ENCODE assay signal across 14 cellular contexts in genomic region chr19:1362385-1363257, GRCh38. TPM values are rescaled to one million over a fixed set of nuclear protein-coding genes. Genes with fewer than 3 reads are reported as not detected.
DNase-seq lines count a peak whose midpoint lies in the region; ATAC-seq and TF ChIP-seq lines count a peak whose summit lies in the region.
"Had no signal": no experiment of that assay in that cellular context is flagged by ENCODE, and none has a peak within 500 bp of the region (broad histone marks: within the 10 kb centered on the region; RNA-seq: fewer than 3 reads in every experiment).

No MANE protein-coding gene starts in this region.

- intact Hi-C loops in heart right ventricle (cut with DNase I): loop anchor here in 3 of 10 donors (5.0 to 10.0 kb wide), 2 partner anchors 75 to 78 kb away; partner anchors contain the start of gene EFNA2 (in 3 of the 3)
- intact Hi-C loops in heart left ventricle (cut with DNase I): no loop called here

- peaks cover 46% of the 10 kb centered on the region for H3K4me1 Mint-ChIP-seq in stimulated activated naive CD8-positive, alpha-beta T cell treated with anti-CD3 and anti-CD28 coated beads, Interleukin-15, amount 100 ng/mL, for 72 hours

- H3K27ac Mint-ChIP-seq in stimulated activated naive CD8-positive, alpha-beta T cell treated with anti-CD3 and anti-CD28 coated beads, Interleukin-15, amount 100 ng/mL, for 72 hours: peak overlapping the region; percentile 48 to 52

- no peaks in the 10 kb centered on the region for H3K27me3 ChIP-seq in heart right ventricle
- H3K27me3 ChIP-seq in heart left ventricle: no peaks in the 10 kb centered on the region
- no peaks in the 10 kb centered on the region for H3K27me3 ChIP-seq in SJCRH30
- H3K27me3 ChIP-seq in fibroblast of lung (ENCODE audit: control insufficient read depth, insufficient read depth, low read length): no peaks in the 10 kb centered on the region
- H3K27me3 ChIP-seq: ascending aorta had no signal

- H3K4me3 ChIP-seq in heart right ventricle: peak overlapping the region in 1 of 10 donors; percentile 40
- H3K4me3 ChIP-seq in heart left ventricle: peak overlapping the region in 1 of 12 donors; percentile 48
- H3K4me3 ChIP-seq in SJCRH30: no peak overlapping the region; the same call in 1 of the 2 replicates
- no peak overlapping the region for H3K4me3 ChIP-seq in fibroblast of lung (replicated peaks in 1 of 4; ENCODE audit: control extremely low read depth in 1 of 4, insufficient read depth in 1 of 4, low read depth in 3 of 4, low read length in 4 of 4)

- 89 to 91% methylated on average over 43 of the region's 43 CpGs for WGBS in heart right ventricle, 2 donors
- WGBS in heart left ventricle, 4 donors: 86 to 93% (median 90%) methylated on average over 41 to 43 of the region's 43 CpGs

- peaks cover 2% of the 10 kb centered on the region for H3K79me2 ChIP-seq in fibroblast of lung (ENCODE audit: control insufficient read depth, insufficient read depth, low read length)

- no peaks in the 10 kb centered on the region for H3K27me3 Mint-ChIP-seq in stimulated activated naive CD8-positive, alpha-beta T cell treated with anti-CD3 and anti-CD28 coated beads, Interleukin-15, amount 100 ng/mL, for 72 hours

- peak overlapping the region; percentile 92 for H3K4me2 ChIP-seq in fibroblast of lung (ENCODE audit: extremely low read depth, insufficient read depth, low read length)

- H3K9ac ChIP-seq in fibroblast of lung (ENCODE audit: insufficient read depth, low read length): no peak overlapping the region

- H3K4me3 Mint-ChIP-seq in stimulated activated naive CD8-positive, alpha-beta T cell treated with anti-CD3 and anti-CD28 coated beads, Interleukin-15, amount 100 ng/mL, for 72 hours: peak overlapping the region; percentile 78 to 93

- no peak for TF ChIP-seq POLR2A in heart left ventricle (IDR thresholded peaks at IDR 0.05)

- TF ChIP-seq CTCF in heart right ventricle (IDR thresholded peaks at IDR 0.05): no peak
- TF ChIP-seq CTCF in heart left ventricle (IDR thresholded peaks at IDR 0.05): no peak
- no peak for TF ChIP-seq CTCF in fibroblast of lung (conservative IDR thresholded peaks at IDR 0.05 in 1 of 2, IDR thresholded peaks at IDR 0.05 in 1 of 2; ENCODE audit: low read depth in 1 of 2, low read length in 2 of 2)

- ATAC-seq in heart right ventricle (no peak), heart left ventricle (no peak), HG02938 (IDR thresholded peaks at IDR 0.05; ENCODE audit: unreplicated experiment) (no peak)
- ATAC-seq in stimulated activated naive CD8-positive, alpha-beta T cell treated with anti-CD3 and anti-CD28 coated beads, Interleukin-15, amount 100 ng/mL, for 72 hours: no peak

- H3K9me3 Mint-ChIP-seq in stimulated activated naive CD8-positive, alpha-beta T cell treated with anti-CD3 and anti-CD28 coated beads, Interleukin-15, amount 100 ng/mL, for 72 hours: no peaks in the 10 kb centered on the region

- no peaks in the 10 kb centered on the region for H4K20me1 ChIP-seq in fibroblast of lung (ENCODE audit: control insufficient read depth, extremely low read depth, insufficient read depth, low read length)

- H3K36me3 ChIP-seq in heart right ventricle (peaks cover 0 to 99% (median 39%) of the 10 kb centered on the region in 9 donors), heart left ventricle (peaks cover 0 to 94% (median 78%) of the 10 kb centered on the region in 9 donors), SJCRH30 (peaks cover 43% of the 10 kb centered on the region), fibroblast of lung (ENCODE audit: control insufficient read depth, insufficient read depth, low read length) (peaks cover 31% of the 10 kb centered on the region)

- H3K4me1 ChIP-seq in heart right ventricle: peaks cover 11 to 41% (median 25%) of the 10 kb centered on the region in 9 donors
- H3K4me1 ChIP-seq in heart left ventricle: peaks cover 0 to 44% (median 17%) of the 10 kb centered on the region in 12 donors
- peaks cover 16% of the 10 kb centered on the region for H3K4me1 ChIP-seq in SJCRH30
- peaks cover 19% of the 10 kb centered on the region for H3K4me1 ChIP-seq in fibroblast of lung (ENCODE audit: control insufficient read depth, extremely low read depth, insufficient read depth, low read length)

- H3K27ac ChIP-seq in heart right ventricle (peak overlapping the region in 6 of 10 donors; percentile 36 to 81 (median 59)), heart left ventricle (peak overlapping the region in 6 of 12 donors; percentile 37 to 86 (median 62)), SJCRH30 (peak overlapping the region; percentile 89), fibroblast of lung (ENCODE audit: insufficient read depth, low read length) (peak overlapping the region; percentile 16)
- H3K27ac ChIP-seq: VCaP had no signal

- H3K9me3 ChIP-seq in heart right ventricle (no peaks in the 10 kb centered on the region), heart left ventricle (no peaks in the 10 kb centered on the region), SJCRH30 (replicated peaks) (no peaks in the 10 kb centered on the region), fibroblast of lung (ENCODE audit: control insufficient read depth, insufficient read depth, low read depth, low read length) (no peaks in the 10 kb centered on the region)
- H3K9me3 ChIP-seq: ascending aorta had no signal

- no peak for DNase-seq in heart right ventricle
- no peak for DNase-seq in heart left ventricle
- no peak for DNase-seq in SJCRH30
- DNase-seq in fibroblast of lung (ENCODE audit: low read depth in 2 of 2): no peak
- no peak for DNase-seq in stimulated activated naive CD8-positive, alpha-beta T cell treated with anti-CD3 and anti-CD28 coated beads, Interleukin-15, amount 100 ng/mL, for 72 hours
- no peak for DNase-seq in putamen (ENCODE audit: low spot score)
- no peak for DNase-seq in NCI-H1092 treated with DMSO at 0.1 percent for 48 hours (lab: John Stamatoyannopoulos, UW)
- DNase-seq: NCI-H1436; NCI-H524; stimulated activated CD4-positive, alpha-beta T cell treated with anti-CD3 and anti-CD28 coated beads, Interleukin-4, amount 100 ng/mL, for 4 hours; stimulated activated naive CD4-positive, alpha-beta T cell treated with Interleukin-2 at 50 U/mL for 16 hours had no signal

- no peak overlapping the region for H2AFZ ChIP-seq in fibroblast of lung (ENCODE audit: low read length)

RNA-seq across cellular contexts. Expression of gene NDUFS7, which starts 21.1 kb away (rescaled TPM):
- 100 to 1,000 TPM; 248 to 446 (median 377) TPM for total RNA-seq in heart right ventricle
- polyA plus RNA-seq in heart right ventricle: 100 to 1,000 TPM; 307 to 498 TPM
- total RNA-seq in heart left ventricle: 100 to 1,000 TPM; 205 to 717 (median 336) TPM
- 100 to 1,000 TPM; 251 to 634 TPM for polyA plus RNA-seq in heart left ventricle
- 31.4 and 39.6 TPM in 2 replicates for total RNA-seq in SJCRH30 (2014; rRNA removed; shearing (Covaris generic))
- 55.0 and 71.2 TPM in 2 replicates for total RNA-seq in fibroblast of lung
- polyA plus RNA-seq in fibroblast of lung: 29.6 and 30.3 TPM in 2 replicates
- 62.7 and 110 TPM in 2 replicates for polyA plus RNA-seq in fibroblast of lung (2012)
- polyA minus RNA-seq in fibroblast of lung (ENCODE audit: low replicate concordance): 25.0 and 25.6 TPM in 2 replicates

RNA-seq across cellular contexts. Expression of gene GAMT, which starts 38.7 kb away (rescaled TPM):
- total RNA-seq in heart right ventricle (10 to 100 TPM; 53.4 to 89.2 (median 72.1) TPM), heart left ventricle (100 to 1,000 TPM in 1 of 9 donors, 10 to 100 TPM in 8; 35.9 to 167 (median 62.5) TPM), fibroblast of lung (31.1 and 44.1 TPM in 2 replicates)
- polyA plus RNA-seq in heart right ventricle (100 to 1,000 TPM in 1 of 2 donors, 10 to 100 TPM in 1; 30.8 to 260 TPM), heart left ventricle (100 to 1,000 TPM in 1 of 2 donors, 10 to 100 TPM in 1; 21.9 to 180 TPM), fibroblast of lung (20.0 and 32.6 TPM in 2 replicates)
- total RNA-seq in SJCRH30 (2014; rRNA removed; shearing (Covaris generic)): 13.7 and 15.2 TPM in 2 replicates
- polyA plus RNA-seq in fibroblast of lung (2012): 34.3 and 61.8 TPM in 2 replicates
- 69.4 and 75.2 TPM in 2 replicates for polyA minus RNA-seq in fibroblast of lung (ENCODE audit: low replicate concordance)

RNA-seq across cellular contexts. Expression of gene DAZAP1, which starts 44.8 kb away (rescaled TPM):
- total RNA-seq in heart right ventricle (100 to 1,000 TPM in 2 of 10 donors, 10 to 100 TPM in 8; 56.7 to 111 (median 73.8) TPM), heart left ventricle (100 to 1,000 TPM in 1 of 9 donors, 10 to 100 TPM in 8; 36.8 to 124 (median 78.5) TPM), fibroblast of lung (34.9 and 49.5 TPM in 2 replicates)
- polyA plus RNA-seq in heart right ventricle (10 to 100 TPM; 82.6 to 91.3 TPM), heart left ventricle (100 to 1,000 TPM in 1 of 2 donors, 10 to 100 TPM in 1; 65.8 to 128 TPM), fibroblast of lung (44.6 and 65.4 TPM in 2 replicates)
- 132 and 138 TPM in 2 replicates for total RNA-seq in SJCRH30 (2014; rRNA removed; shearing (Covaris generic))
- 69.9 and 94.0 TPM in 2 replicates for polyA plus RNA-seq in fibroblast of lung (2012)
- polyA minus RNA-seq in fibroblast of lung (ENCODE audit: low replicate concordance): 72.9 and 84.1 TPM in 2 replicates
